8 cellular contexts compared by ENCODE assay signal in genomic region chr7:44587843-44588711, GRCh38. TPM values are rescaled to one million over a fixed set of nuclear protein-coding genes. Genes with fewer than 3 reads are reported as not detected.
DNase-seq lines count a peak whose midpoint lies in the region; ATAC-seq and TF ChIP-seq lines count a peak whose summit lies in the region.

No MANE protein-coding gene starts in this region.

- H3K27ac Mint-ChIP-seq in T-cell: peak overlapping the region in 1 of 2 donors; percentile 62

- H3K36me3 ChIP-seq in body of pancreas (replicated peaks in 1 of 2; ENCODE audit: insufficient read depth in 1 of 2, low read depth in 2 of 2): no peaks in the 10 kb centered on the region

- TF ChIP-seq POLR2A in body of pancreas (IDR thresholded peaks at IDR 0.05): no peak

- 13 to 19% methylated on average over 6 of the region's 6 CpGs for WGBS in body of pancreas, 2 donors

- DNase-seq in NCI-H1092 treated with DMSO at 0.1 percent for 48 hours (lab: John Stamatoyannopoulos, UW): peak; percentile 59
- no peak for DNase-seq in NCI-H1092 (lab: John Stamatoyannopoulos, UW)
- peak; percentile 46 for DNase-seq in NCI-H1105 treated with DMSO at 0.1 percent for 48 hours (lab: John Stamatoyannopoulos, UW)
- peak in 29 of 34 experiments; percentile 30 to 68 (median 55) for DNase-seq in T-cell
- DNase-seq in body of pancreas: peak; percentile 46 to 71 (median 70)
- DNase-seq in left colon: peak in 1 of 2 donors; percentile 73
- peak; percentile 39 for DNase-seq in stimulated activated naive CD4-positive, alpha-beta T cell treated with Interleukin-2 at 50 U/mL for 16 hours (lab: John Stamatoyannopoulos, UW)

- no peak overlapping the region for H3K4me3 Mint-ChIP-seq in T-cell

- no peaks in the 10 kb centered on the region for H3K27me3 ChIP-seq in body of pancreas

- no peaks in the 10 kb centered on the region for H3K36me3 Mint-ChIP-seq in T-cell

- TF ChIP-seq CTCF in body of pancreas (IDR thresholded peaks at IDR 0.05): peak; percentile 43 to 82 (median 72)

- no peak overlapping the region for H3K27ac ChIP-seq in body of pancreas

- POLR2A ChIA-PET in T-cell (lab: Charles Lee): interaction anchor here in 1 of 2 donors (0.6 kb wide), 1 partner anchor 44 kb away, joined by 4 read pairs; no protein-coding TSS in a partner anchor

- ATAC-seq in T-cell (replicated peaks in 1 of 4) (peak; percentile 70 to 85 (median 72)), body of pancreas (peak; percentile 86), left colon (peak; percentile 86), GM19328 (IDR thresholded peaks at IDR 0.05; ENCODE audit: unreplicated experiment) (no peak)

- H3K9me3 Mint-ChIP-seq in T-cell: no peaks in the 10 kb centered on the region

- no peaks in the 10 kb centered on the region for H3K27me3 Mint-ChIP-seq in T-cell

- H3K4me3 ChIP-seq in body of pancreas: no peak overlapping the region

- CTCF ChIA-PET in T-cell (lab: Charles Lee): interaction anchor here (0.6 to 1.4 kb wide), 7 partner anchors 11 to 548 kb away, joined by 3 to 6 read pairs (median 3); no protein-coding TSS in a partner anchor

- intact Hi-C loops in body of pancreas (cut with DNase I) (no loop called here), left colon (cut with DNase I, micrococcal nuclease) (loop anchor here in 1 of 2 donors (10.0 kb wide), 1 partner anchor 257 kb away; the partner anchor contains the start of gene H2AZ2)

- peaks cover 4% of the 10 kb centered on the region for H3K4me1 ChIP-seq in body of pancreas

- H3K4me1 Mint-ChIP-seq in T-cell: peaks cover 5 to 9% (median 7%) of the 10 kb centered on the region in 3 donors

- no peaks in the 10 kb centered on the region for H3K9me3 ChIP-seq in body of pancreas

RNA-seq across cellular contexts. Expression of gene TMED4, which starts 6.0 kb away (rescaled TPM):
- total RNA-seq in T-cell (100 to 1,000 TPM in 1 of 5 donors, 10 to 100 TPM in 4; 84.5 to 106 (median 93.1) TPM), body of pancreas (10 to 100 TPM; 52.4 to 65.6 TPM), left colon (10 to 100 TPM; 90.4 to 96.2 TPM)

RNA-seq across cellular contexts. Expression of gene DDX56, which starts 14.4 kb away (rescaled TPM):
- total RNA-seq in T-cell (100 to 1,000 TPM in 4 of 5 donors, 10 to 100 TPM in 1; 97.5 to 118 (median 107) TPM), body of pancreas (10 to 100 TPM; 32.2 to 54.1 TPM), left colon (10 to 100 TPM; 36.5 to 59.2 TPM)

RNA-seq across cellular contexts. Expression of gene OGDH, which starts 18.4 kb away (rescaled TPM):
- total RNA-seq in T-cell: 100 to 1,000 TPM in 3 of 5 donors, 10 to 100 TPM in 2; 58.9 to 113 (median 108) TPM
- total RNA-seq in body of pancreas: 10 to 100 TPM; 36.1 to 46.1 TPM
- total RNA-seq in left colon: 100 to 1,000 TPM; 174 to 221 TPM

RNA-seq across cellular contexts. Expression of gene NPC1L1, which starts 46.9 kb away (rescaled TPM):
- total RNA-seq in T-cell (under 1 TPM in 4 of 5 donors, not detected in 1; 0.06 to 0.50 (median 0.10) TPM), body of pancreas (under 1 TPM in 1 of 2 donors, not detected in 1; 0.52 TPM), left colon (under 1 TPM in 1 of 2 donors, not detected in 1; 0.06 TPM)
